Comparison of ENCODE assay signal across 8 cellular contexts in genomic region chr16:70523013-70523620, GRCh38. TPM values are rescaled to one million over a fixed set of nuclear protein-coding genes. Genes with fewer than 3 reads are reported as not detected.
DNase-seq lines count a peak whose midpoint lies in the region; ATAC-seq, FAIRE-seq and TF ChIP-seq lines count a peak whose summit lies in the region.

TSS of gene COG4 (minus strand) at chr16:70523554. CDS start at chr16:70523543, 11 bp downstream.

- ATAC-seq in GM19397 (IDR thresholded peaks at IDR 0.05; ENCODE audit: unreplicated experiment) = peak; percentile 66
- ATAC-seq in Panc1 = peak; percentile 87
- ATAC-seq in esophagus mucosa = peak; percentile 86

- BruUV-seq in Panc1 (replicated peaks; lab: Mats Ljungman, UMichigan) = TSS peak; percentile 96

- peak within 1 kb of the TSS; percentile 86 to 99 (median 96) for H3K9ac ChIP-seq in BLaER1 treated with 17β-estradiol and CSF1 and Interleukin-3, amounts not matched to agents 10 nM and 100 nM
- peak within 1 kb of the TSS; percentile 83 for H3K9ac ChIP-seq in muscle layer of colon (ENCODE audit: low read length)

- H3K27ac ChIP-seq in BLaER1 treated with 17β-estradiol and CSF1 and Interleukin-3, amounts not matched to agents 10 nM and 100 nM = peak within 1 kb of the TSS; percentile 84 to 100 (median 96)
- peak within 1 kb of the TSS; percentile 99 for H3K27ac ChIP-seq in Panc1 (ENCODE audit: low read length)
- H3K27ac ChIP-seq in muscle layer of colon (ENCODE audit: low read depth, low read length) = peak within 1 kb of the TSS; percentile 96

- peaks cover 26 to 39% (median 34%) of the 10 kb centered on the region in 11 experiments for H3K36me3 ChIP-seq in BLaER1 treated with 17β-estradiol and CSF1 and Interleukin-3, amounts not matched to agents 10 nM and 100 nM
- H3K36me3 ChIP-seq in Panc1 (ENCODE audit: control insufficient read depth, insufficient read depth, low read length) (peaks cover 12% of the 10 kb centered on the region), muscle layer of colon (ENCODE audit: insufficient read depth, low read length) (peaks cover 28% of the 10 kb centered on the region)

- POLR2A ChIA-PET in Panc1 (lab: Charles Lee) = interaction anchor here (0.6 to 0.7 kb wide), 2 partner anchors 123 to 395 kb away, joined by 3 to 4 read pairs; no protein-coding TSS in a partner anchor

- CTCF ChIA-PET in Panc1 (lab: Charles Lee) = no interaction called here

- H3K4me1 ChIP-seq in BLaER1 treated with 17β-estradiol and CSF1 and Interleukin-3, amounts not matched to agents 10 nM and 100 nM = peaks cover 54 to 67% (median 64%) of the 10 kb centered on the region in 10 experiments
- H3K4me1 ChIP-seq in Panc1 (ENCODE audit: control insufficient read depth, insufficient read depth, low read length) (peaks cover 15% of the 10 kb centered on the region), muscle layer of colon (ENCODE audit: insufficient read depth, low read length) (peaks cover 27% of the 10 kb centered on the region)

- in situ Hi-C loops in Panc1 (cut with HindIII; ENCODE audit: low pct_unique_long_range_greater_than_20kb, low sequenced_read_pairs) = no loop called here

- peak within 1 kb of the TSS; percentile 79 to 97 (median 94) for H3K4me2 ChIP-seq in BLaER1 treated with 17β-estradiol and CSF1 and Interleukin-3, amounts not matched to agents 10 nM and 100 nM

- FAIRE-seq in HTR-8/SVneo (lab: Jason Lieb, UNC) = no peak

- no peaks in the 10 kb centered on the region for H3K27me3 ChIP-seq in BLaER1 treated with 17β-estradiol and CSF1 and Interleukin-3, amounts not matched to agents 10 nM and 100 nM
- H3K27me3 ChIP-seq in Panc1 (ENCODE audit: control insufficient read depth, insufficient read depth, low read length) = no peaks in the 10 kb centered on the region
- H3K27me3 ChIP-seq in muscle layer of colon (ENCODE audit: control insufficient read depth in 1 of 2, insufficient read depth in 2 of 2, low read length in 2 of 2) = no peaks in the 10 kb centered on the region

- intact Hi-C loops in Panc1 (cut with micrococcal nuclease; ENCODE audit: unreplicated experiment) = no loop called here

- no peaks in the 10 kb centered on the region for H3K9me3 ChIP-seq in BLaER1 treated with 17β-estradiol and CSF1 and Interleukin-3, amounts not matched to agents 10 nM and 100 nM (replicated peaks in 1 of 11)
- H3K9me3 ChIP-seq in Panc1 (ENCODE audit: control insufficient read depth, insufficient read depth, low read depth, low read length) (no peaks in the 10 kb centered on the region), muscle layer of colon (ENCODE audit: low read length) (no peaks in the 10 kb centered on the region)

- H3K4me3 ChIP-seq in BLaER1 treated with 17β-estradiol and CSF1 and Interleukin-3, amounts not matched to agents 10 nM and 100 nM = peak within 1 kb of the TSS; percentile 72 to 89 (median 82)
- H3K4me3 ChIP-seq in Panc1 (ENCODE audit: low read depth in 2 of 2, low read length in 2 of 2) = peak within 1 kb of the TSS; percentile 79 to 99
- H3K4me3 ChIP-seq in muscle layer of colon (ENCODE audit: low read depth in 1 of 2, low read length in 2 of 2) = peak within 1 kb of the TSS; percentile 89 to 96

- peaks cover 28 to 39% (median 33%) of the 10 kb centered on the region in 11 experiments; a peak in 21 of 22 replicates for H4K20me1 ChIP-seq in BLaER1 treated with 17β-estradiol and CSF1 and Interleukin-3, amounts not matched to agents 10 nM and 100 nM

- peak; percentile 86 for DNase-seq in HTR-8/SVneo (ENCODE audit: insufficient read length, low spot score)
- DNase-seq in Panc1 (ENCODE audit: low read depth, low spot score) = no peak
- peak; percentile 92 to 94 for DNase-seq in activated T-cell treated with anti-CD3 and anti-CD28 coated beads, Interleukin-2, amount 50 U/mL, for 48 hours
- peak; percentile 81 for DNase-seq in stimulated activated CD8-positive, alpha-beta memory T cell treated with anti-CD3 and anti-CD28 coated beads, Interleukin-7, amount 100 ng/mL, for 24 hours (ENCODE audit: low read depth)

- no peak for TF ChIP-seq CTCF in Panc1 (IDR thresholded peaks at IDR 0.05)

RNA-seq across cellular contexts. Expression of gene COG4, which starts in this region (rescaled TPM):
- total RNA-seq in Panc1 (2021; ENCODE audit: unreplicated experiment) (45.4 TPM), esophagus mucosa (53.2 TPM)
- polyA plus RNA-seq in Panc1 (2012; ENCODE audit: insufficient read length) = 36.2 TPM
